9 cellular contexts compared by ENCODE assay signal in the genomic region with DNA sequence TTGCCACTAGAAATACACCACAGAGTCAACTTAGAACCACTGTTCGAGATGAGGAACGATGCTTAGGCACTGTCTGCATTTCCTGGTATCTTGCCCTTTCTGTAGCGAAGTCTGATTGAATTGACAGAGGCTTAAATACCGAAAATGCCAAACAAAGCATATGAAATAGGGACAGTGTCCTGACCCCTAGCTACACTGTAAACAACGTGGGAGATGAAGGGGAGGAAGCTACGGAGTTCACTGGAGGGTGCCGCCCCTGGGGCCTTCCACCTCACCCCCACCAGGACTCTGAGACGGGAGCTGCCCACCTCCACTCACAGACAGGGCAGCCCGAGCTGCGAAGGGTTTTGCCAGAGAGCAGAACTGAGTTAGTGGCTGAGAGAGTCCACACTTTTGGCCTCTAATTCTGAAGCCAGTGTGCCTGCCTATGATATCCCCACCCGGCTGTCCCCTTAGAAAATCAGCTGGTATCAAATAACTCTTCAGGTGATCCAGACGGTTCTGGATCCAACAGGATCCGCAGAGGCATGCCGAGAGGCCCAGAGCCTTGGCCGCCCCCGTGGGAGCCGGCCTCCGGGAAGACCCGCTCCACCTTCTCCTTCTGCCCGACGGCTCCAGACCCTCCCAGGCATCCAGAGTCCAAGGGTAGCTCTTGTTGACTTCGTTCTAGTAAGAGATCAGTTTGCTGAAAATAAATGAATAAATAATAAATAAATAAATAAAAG.
"Had no signal": no experiment of that assay in that cellular context is flagged by ENCODE, and none has a peak within 500 bp of the region (broad histone marks: within the 10 kb centered on the region; RNA-seq: fewer than 3 reads in every experiment).

No MANE protein-coding gene starts in this region.

- H3K27ac ChIP-seq: GM23248, HL-60 had no signal

- H3K4me3 ChIP-seq: GM23248, HAP-1, K562 had no signal

- H3K9ac ChIP-seq: GM23248 had no signal

- H2AFZ ChIP-seq: GM23248 had no signal

- H3K9me3 ChIP-seq: HAP-1 had no signal

- DNase-seq: GM23248, GOT3, H7, HFFc6, IMR-90 had no signal

- H3K4me3 Mint-ChIP-seq: HFFc6 had no signal

- H3K36me3 ChIP-seq: HAP-1 had no signal

- H3K27ac Mint-ChIP-seq: HFFc6 had no signal

- H3K4me1 ChIP-seq: HAP-1 had no signal

- ATAC-seq: HCT116, K562 had no signal
